In the genomic region with DNA sequence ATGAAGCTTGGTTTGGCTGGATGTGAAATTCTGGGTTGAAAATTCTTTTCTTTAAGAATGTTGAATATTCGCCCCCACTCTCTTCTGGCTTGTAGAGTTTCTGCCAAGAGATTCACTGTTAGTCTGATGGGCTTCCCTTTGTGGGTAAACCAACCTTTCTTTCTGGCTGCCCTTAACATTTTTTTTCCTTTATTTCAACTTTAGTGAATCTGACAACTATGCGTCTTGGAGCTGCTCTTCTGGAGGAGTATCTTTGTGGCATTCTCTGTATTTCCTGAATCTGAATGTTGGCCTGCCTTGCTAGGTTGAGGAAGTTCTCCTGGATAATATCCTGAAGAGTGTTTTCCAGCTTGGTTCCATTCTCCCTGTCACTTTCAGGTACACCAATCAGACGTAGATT, we compare ENCODE assay signal across 2 cellular contexts.
DNase-seq lines count a peak whose midpoint lies in the region; FAIRE-seq and TF ChIP-seq lines count a peak whose summit lies in the region.
"Not testable (repeated sequence)": the region's sequence is repeated elsewhere in the genome, so short reads cannot be mapped to it uniquely, and the experiment has no call there.

No MANE protein-coding gene starts in this region.

- H3K9me3 ChIP-seq in astrocyte (ENCODE audit: insufficient read depth, low read depth, low read length) = not testable (repeated sequence)

- not testable (repeated sequence) for H3K4me1 ChIP-seq in astrocyte (ENCODE audit: insufficient read depth, low read length)

- not testable (repeated sequence) for FAIRE-seq in astrocyte (lab: Jason Lieb, UNC)

- TF ChIP-seq CTCF in astrocyte (IDR thresholded peaks at IDR 0.05; ENCODE audit: insufficient read depth, low read depth, low read length) = not testable (repeated sequence)

- H3K36me3 Mint-ChIP-seq in astrocyte (ENCODE audit: low read depth, unreplicated experiment) = not testable (repeated sequence)

- H3K9ac ChIP-seq in astrocyte (ENCODE audit: low read length) = not testable (repeated sequence)

- H3K4me1 Mint-ChIP-seq in astrocyte (ENCODE audit: low read depth, unreplicated experiment) = not testable (repeated sequence)

- H3K36me3 ChIP-seq in astrocyte (ENCODE audit: insufficient read depth, low read length) = not testable (repeated sequence)

- H3K27ac ChIP-seq in astrocyte (ENCODE audit: low read depth, low read length) = not testable (repeated sequence)

- H3K27me3 ChIP-seq in astrocyte (ENCODE audit: insufficient read depth, low read length) = not testable (repeated sequence)

- not testable (repeated sequence) for H3K27me3 Mint-ChIP-seq in astrocyte (ENCODE audit: low read depth, unreplicated experiment)

- H4K20me1 ChIP-seq in astrocyte (ENCODE audit: insufficient read depth, low read length) = not testable (repeated sequence)

- H3K4me3 Mint-ChIP-seq in astrocyte (ENCODE audit: unreplicated experiment) = not testable (repeated sequence)

- H3K4me3 ChIP-seq in astrocyte (ENCODE audit: insufficient read depth, low read depth, low read length) = not testable (repeated sequence)

- peaks cover 30% of the 10 kb centered on the region for H3K9me3 Mint-ChIP-seq in astrocyte (ENCODE audit: unreplicated experiment)

- H3K4me2 ChIP-seq in astrocyte (ENCODE audit: low read length) = not testable (repeated sequence)

- H3K27ac Mint-ChIP-seq in astrocyte (ENCODE audit: unreplicated experiment) = not testable (repeated sequence)

- H2AFZ ChIP-seq in astrocyte (ENCODE audit: low read depth, low read length) = not testable (repeated sequence)

- not testable (repeated sequence) for H3K79me2 ChIP-seq in astrocyte (ENCODE audit: insufficient read depth, low read length)

- DNase-seq in astrocyte (ENCODE audit: low read depth) (peak; percentile 63), astrocyte of the hippocampus (ENCODE audit: low read depth, low spot score) (peak; percentile 4)
